ENCODE assay signal across 8 cellular contexts in genomic region chr15:92656089-92656488, GRCh38. TPM values are rescaled to one million over a fixed set of nuclear protein-coding genes. Genes with fewer than 3 reads are reported as not detected.
A peak's percentile ranks its signal among the peaks of the same experiment; 100 is the strongest.
DNase-seq lines count a peak whose midpoint lies in the region; ATAC-seq and TF ChIP-seq lines count a peak whose summit lies in the region.
"Had no signal": no experiment of that assay in that cellular context is flagged by ENCODE, and none has a peak within 500 bp of the region (broad histone marks: within the 10 kb centered on the region; RNA-seq: fewer than 3 reads in every experiment).

No MANE protein-coding gene starts in this region.

- no peak for ATAC-seq in PC-3
- ATAC-seq in GM18861 (IDR thresholded peaks at IDR 0.05; ENCODE audit: unreplicated experiment) = no peak

- CTCF ChIA-PET in PC-3 (lab: Charles Lee) = no interaction called here

- no peaks in the 10 kb centered on the region for H3F3A ChIP-seq in PC-3 (ENCODE audit: low read length, unreplicated experiment)

- H3K79me2 ChIP-seq in PC-3 (ENCODE audit: low read length) = peaks cover 40% of the 10 kb centered on the region

- H3K4me3 ChIP-seq in GM12864 (ENCODE audit: low read depth, low read length) (peak overlapping the region; percentile 77; the same call in 1 of the 2 replicates), PC-3 (ENCODE audit: low read length) (peak overlapping the region; percentile 74), esophagus muscularis mucosa (peak overlapping the region; percentile 70 to 76 (median 72)), retinal pigment epithelial cell (ENCODE audit: low read length) (peak overlapping the region; percentile 35)

- DNase-seq in GM12864 (ENCODE audit: low read depth) (no peak), PC-3 (no peak), esophagus muscularis mucosa (ENCODE audit: extremely low spot score) (no peak), retinal pigment epithelial cell (ENCODE audit: low read depth) (no peak), SIG-M5 (lab: John Stamatoyannopoulos, UW) (no peak), AG08396 (ENCODE audit: low spot score) (no peak)
- DNase-seq: effector CD8-positive, alpha-beta T cell had no signal

- no peaks in the 10 kb centered on the region for H4K20me1 ChIP-seq in PC-3 (ENCODE audit: low read length)

- no peak for TF ChIP-seq POLR2A in esophagus muscularis mucosa (IDR thresholded peaks at IDR 0.05; ENCODE audit: low read depth)

- H3K4me1 ChIP-seq in PC-3 (ENCODE audit: insufficient read depth, low read length) = peaks cover 35% of the 10 kb centered on the region
- H3K4me1 ChIP-seq in esophagus muscularis mucosa = peaks cover 30 to 56% (median 46%) of the 10 kb centered on the region in 4 donors

- no peak overlapping the region for H3K27ac ChIP-seq in PC-3 (ENCODE audit: low read length)
- H3K27ac ChIP-seq in esophagus muscularis mucosa (replicated peaks in 1 of 4) = peak overlapping the region; percentile 69 to 87 (median 78)

- no TSS peak for BruUV-seq in PC-3 (replicated peaks; lab: Mats Ljungman, UMichigan)

- H3K9ac ChIP-seq in PC-3 (ENCODE audit: low read length) = peak overlapping the region; percentile 59

- TF ChIP-seq CTCF in GM12864 (IDR thresholded peaks at IDR 0.05; ENCODE audit: low read depth, low read length, missing control alignments) (no peak), PC-3 (conservative IDR thresholded peaks at IDR 0.05; ENCODE audit: low read depth, low read length) (no peak), esophagus muscularis mucosa (IDR thresholded peaks at IDR 0.05) (no peak), retinal pigment epithelial cell (conservative IDR thresholded peaks at IDR 0.05; ENCODE audit: low read depth, low read length) (no peak)

- H3K4me2 ChIP-seq in PC-3 (ENCODE audit: low read length) = peak overlapping the region; percentile 81

- H3K9me3 ChIP-seq in PC-3 (ENCODE audit: low read length) = no peaks in the 10 kb centered on the region
- H3K9me3 ChIP-seq in esophagus muscularis mucosa = no peaks in the 10 kb centered on the region

- H3K9me2 ChIP-seq in PC-3 (replicated peaks; ENCODE audit: low read length) = no peaks in the 10 kb centered on the region

- intact Hi-C loops in PC-3 (cut with micrococcal nuclease) (no loop called here), esophagus muscularis mucosa (cut with DNase I) (no loop called here)

- no peak for TF ChIP-seq EP300 in esophagus muscularis mucosa (IDR thresholded peaks at IDR 0.05)

- WGBS in esophagus muscularis mucosa = 78% methylated on average over 6 of the region's 6 CpGs

- peak overlapping the region; percentile 75 for H2AFZ ChIP-seq in PC-3 (ENCODE audit: low read length)

- POLR2A ChIA-PET in PC-3 (lab: Charles Lee; ENCODE audit: unreplicated experiment) = no interaction called here

- H3K36me3 ChIP-seq in PC-3 (ENCODE audit: low read depth, low read length) = no peaks in the 10 kb centered on the region
- no peaks in the 10 kb centered on the region for H3K36me3 ChIP-seq in esophagus muscularis mucosa

- H3K27me3 ChIP-seq in PC-3 (ENCODE audit: low read length) (no peaks in the 10 kb centered on the region), esophagus muscularis mucosa (no peaks in the 10 kb centered on the region)

RNA-seq across cellular contexts. Expression of gene FAM174B, which starts 0.5 kb away (rescaled TPM):
- total RNA-seq in PC-3 (2014; rRNA removed) (9.6 and 14.2 TPM in 2 replicates), esophagus muscularis mucosa (10 to 100 TPM in 2 of 4 donors, 1 to 10 TPM in 2; 7.5 to 15.2 (median 9.9) TPM)
